30 cellular contexts compared by ENCODE assay signal in the genomic region with DNA sequence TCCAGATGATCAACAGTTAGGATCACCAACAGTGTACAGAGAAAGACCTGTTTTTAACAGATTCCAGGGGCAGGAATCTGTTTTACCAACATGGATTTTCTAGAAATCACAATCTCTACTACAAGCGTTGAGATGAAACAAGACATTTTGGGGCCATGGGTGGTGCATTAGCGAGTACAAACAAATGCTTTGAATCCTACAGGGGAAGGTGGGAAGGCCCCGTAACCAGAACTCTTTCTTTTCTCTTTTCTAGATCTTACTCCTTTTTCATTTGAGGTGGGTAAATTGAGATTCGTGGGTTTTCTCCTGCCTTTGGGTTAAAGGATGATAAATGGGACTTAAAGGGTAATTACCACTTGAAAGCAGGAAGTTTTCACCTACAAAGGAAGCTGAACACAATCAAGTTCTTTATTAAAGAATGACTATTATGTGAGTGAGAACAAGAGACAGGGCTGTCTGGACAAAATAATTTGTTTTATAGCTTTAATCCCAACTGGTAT.
"Had no signal": no experiment of that assay in that cellular context is flagged by ENCODE, and none has a peak within 500 bp of the region (broad histone marks: within the 10 kb centered on the region; RNA-seq: fewer than 3 reads in every experiment).

No MANE protein-coding gene starts in this region.

- H3K4me1 Mint-ChIP-seq: activated CD4-positive, alpha-beta memory T cell treated with anti-CD3 and anti-CD28 coated beads, Interleukin-2, amount 10 ng/mL, durations not matched to agents 7 days and 5 days; activated CD4-positive, alpha-beta T cell treated with anti-CD3 and anti-CD28 coated beads, Interleukin-2, amount 10 ng/mL, durations not matched to agents 24 days and 14 days; activated naive CD4-positive, alpha-beta T cell treated with anti-CD3 and anti-CD28 coated beads, Interleukin-2, amount 50 U/mL, for 24 hours; activated naive CD8-positive, alpha-beta T cell treated with anti-CD3 and anti-CD28 coated beads, Interleukin-2, amount 50 U/mL, for 24 hours; natural killer cell; stimulated activated memory B cell treated with anti-CD40 and anti-IgM and Interleukin-4, amounts not matched to agents 10 μg/mL and 1 μg/mL and 100 μg/mL, for 72 hours had no signal

- H3K4me3 ChIP-seq: breast epithelium, esophagus squamous epithelium, heart right ventricle, left lung, lower lobe of right lung, right lobe of liver, suprapubic skin, tibial nerve had no signal

- H3K9me3 Mint-ChIP-seq: activated CD4-positive, alpha-beta memory T cell treated with anti-CD3 and anti-CD28 coated beads, Interleukin-2, amount 10 ng/mL, durations not matched to agents 7 days and 5 days; activated CD4-positive, alpha-beta T cell treated with anti-CD3 and anti-CD28 coated beads, Interleukin-2, amount 10 ng/mL, durations not matched to agents 24 days and 14 days; activated naive CD4-positive, alpha-beta T cell treated with anti-CD3 and anti-CD28 coated beads, Interleukin-2, amount 50 U/mL, for 24 hours; activated naive CD8-positive, alpha-beta T cell treated with anti-CD3 and anti-CD28 coated beads, Interleukin-2, amount 50 U/mL, for 24 hours; activated T-cell treated with anti-CD3 and anti-CD28 coated beads, Interleukin-2, amount 50 U/mL, for 24 hours; natural killer cell; stimulated activated memory B cell treated with anti-CD40 and anti-IgM and Interleukin-4, amounts not matched to agents 10 μg/mL and 1 μg/mL and 100 μg/mL, for 72 hours; T-helper 1 cell treated with Interleukin-12 subunit alpha and Interleukin-12 subunit beta and Interleukin-4 antibody, amounts not matched to agents 30 μg/mL and 1 μg/mL, for 36 hours had no signal

- H3K27ac Mint-ChIP-seq: activated CD4-positive, alpha-beta memory T cell treated with anti-CD3 and anti-CD28 coated beads, Interleukin-2, amount 10 ng/mL, durations not matched to agents 7 days and 5 days; activated CD4-positive, alpha-beta T cell treated with anti-CD3 and anti-CD28 coated beads, Interleukin-2, amount 10 ng/mL, durations not matched to agents 24 days and 14 days; activated naive CD4-positive, alpha-beta T cell treated with anti-CD3 and anti-CD28 coated beads, Interleukin-2, amount 50 U/mL, for 24 hours; activated naive CD8-positive, alpha-beta T cell treated with anti-CD3 and anti-CD28 coated beads, Interleukin-2, amount 50 U/mL, for 24 hours; activated T-cell treated with anti-CD3 and anti-CD28 coated beads, Interleukin-2, amount 50 U/mL, for 24 hours; natural killer cell; stimulated activated memory B cell treated with anti-CD40 and anti-IgM and Interleukin-4, amounts not matched to agents 10 μg/mL and 1 μg/mL and 100 μg/mL, for 72 hours; T-helper 1 cell treated with Interleukin-12 subunit alpha and Interleukin-12 subunit beta and Interleukin-4 antibody, amounts not matched to agents 30 μg/mL and 1 μg/mL, for 36 hours had no signal

- H3K36me3 Mint-ChIP-seq: activated naive CD4-positive, alpha-beta T cell treated with anti-CD3 and anti-CD28 coated beads, Interleukin-2, amount 50 U/mL, for 24 hours; natural killer cell; stimulated activated memory B cell treated with anti-CD40 and anti-IgM and Interleukin-4, amounts not matched to agents 10 μg/mL and 1 μg/mL and 100 μg/mL, for 72 hours had no signal

- DNase-seq: activated CD4-positive, alpha-beta memory T cell treated with anti-CD3 and anti-CD28 coated beads, Interleukin-2, amount 10 ng/mL, durations not matched to agents 7 days and 5 days; activated CD4-positive, alpha-beta T cell treated with anti-CD3 and anti-CD28 coated beads, Interleukin-2, amount 10 ng/mL, durations not matched to agents 24 days and 14 days; activated CD8-positive, alpha-beta memory T cell treated with anti-CD3 and anti-CD28 coated beads, Interleukin-2, amount 50 U/mL, for 48 hours; activated gamma-delta T cell; activated naive CD8-positive, alpha-beta T cell treated with anti-CD3 and anti-CD28 coated beads, Interleukin-2, amount 50 U/mL, for 24 hours; activated T-cell treated with anti-CD3 and anti-CD28 coated beads, Interleukin-2, amount 50 U/mL, for 24 hours; amygdala; central memory CD4-positive, alpha-beta T cell; dermis blood vessel endothelial cell; effector CD4-positive, alpha-beta T cell; esophagus squamous epithelium; foreskin melanocyte; heart right ventricle; left lung; lower lobe of right lung; mesenchymal stem cell; natural killer cell; posterior cingulate gyrus; right lobe of liver; stimulated activated CD4-positive, alpha-beta T cell treated with anti-CD3 and anti-CD28 coated beads, Interleukin-4, amount 100 ng/mL, for 24 hours; T-helper 9 cell had no signal

- H3K4me1 ChIP-seq: breast epithelium, esophagus squamous epithelium, heart right ventricle, left lung, lower lobe of right lung, right lobe of liver, suprapubic skin, tibial nerve had no signal

- H3K9me3 ChIP-seq: breast epithelium, esophagus squamous epithelium, heart right ventricle, left lung, lower lobe of right lung, right lobe of liver, suprapubic skin, tibial nerve had no signal

- H3K36me3 ChIP-seq: breast epithelium, esophagus squamous epithelium, heart right ventricle, left lung, lower lobe of right lung, right lobe of liver, suprapubic skin, tibial nerve had no signal

- H3K27me3 ChIP-seq: breast epithelium, esophagus squamous epithelium, heart right ventricle, left lung, right lobe of liver, suprapubic skin, tibial nerve had no signal

- ATAC-seq: activated CD4-positive, CD25-positive, alpha-beta regulatory T cell treated with anti-CD3 and anti-CD28 coated beads, Interleukin-2, amount 50 U/mL, for 24 hours; activated naive CD8-positive, alpha-beta T cell treated with anti-CD3 and anti-CD28 coated beads, Interleukin-2, amount 50 U/mL, for 24 hours; heart right ventricle; left lung; lower lobe of right lung; natural killer cell; right lobe of liver; stimulated activated memory B cell treated with anti-CD40 and anti-IgM and Interleukin-4, amounts not matched to agents 10 μg/mL and 1 μg/mL and 100 μg/mL, for 72 hours had no signal

- H3K4me3 Mint-ChIP-seq: activated CD4-positive, alpha-beta memory T cell treated with anti-CD3 and anti-CD28 coated beads, Interleukin-2, amount 10 ng/mL, durations not matched to agents 7 days and 5 days; activated CD4-positive, alpha-beta T cell treated with anti-CD3 and anti-CD28 coated beads, Interleukin-2, amount 10 ng/mL, durations not matched to agents 24 days and 14 days; activated naive CD4-positive, alpha-beta T cell treated with anti-CD3 and anti-CD28 coated beads, Interleukin-2, amount 50 U/mL, for 24 hours; activated naive CD8-positive, alpha-beta T cell treated with anti-CD3 and anti-CD28 coated beads, Interleukin-2, amount 50 U/mL, for 24 hours; activated T-cell treated with anti-CD3 and anti-CD28 coated beads, Interleukin-2, amount 50 U/mL, for 24 hours; natural killer cell; stimulated activated memory B cell treated with anti-CD40 and anti-IgM and Interleukin-4, amounts not matched to agents 10 μg/mL and 1 μg/mL and 100 μg/mL, for 72 hours; T-helper 1 cell treated with Interleukin-12 subunit alpha and Interleukin-12 subunit beta and Interleukin-4 antibody, amounts not matched to agents 30 μg/mL and 1 μg/mL, for 36 hours had no signal

- H3K27ac ChIP-seq: breast epithelium, epithelial cell of prostate, esophagus squamous epithelium, heart right ventricle, left lung, lower lobe of right lung, right lobe of liver, suprapubic skin, tibial nerve, VCaP had no signal
